Comparison of ENCODE assay signal across 20 cellular contexts in the genomic region with DNA sequence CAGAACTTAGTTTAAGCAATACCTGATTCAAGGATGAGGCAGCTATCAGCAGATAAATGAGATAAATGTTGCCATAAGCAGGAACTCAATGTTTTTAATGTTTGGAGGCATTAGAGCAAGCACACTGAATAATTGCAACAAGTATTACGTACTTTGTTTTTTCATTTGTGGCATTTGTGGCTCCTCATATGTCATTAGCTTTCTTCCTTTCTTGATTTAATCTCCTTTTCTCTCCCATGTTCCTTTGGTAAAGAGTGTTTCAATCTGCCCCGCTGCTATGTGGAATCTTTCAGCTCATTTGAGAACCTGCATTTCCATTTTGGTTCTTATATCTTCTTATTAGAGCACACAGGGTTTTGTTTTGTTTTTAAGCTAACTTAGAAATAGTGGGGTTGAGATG.
"Had no signal": no experiment of that assay in that cellular context is flagged by ENCODE, and none has a peak within 500 bp of the region (broad histone marks: within the 10 kb centered on the region; RNA-seq: fewer than 3 reads in every experiment).

No MANE protein-coding gene starts in this region.

- H3K36me3 ChIP-seq: adrenal gland, colonic mucosa, esophagus muscularis mucosa, spleen, upper lobe of left lung had no signal

- H3K27me3 ChIP-seq: adrenal gland, colonic mucosa, dorsolateral prefrontal cortex, esophagus muscularis mucosa, spleen, upper lobe of left lung had no signal

- H3K9me3 ChIP-seq: adrenal gland, colonic mucosa, esophagus muscularis mucosa, spleen, upper lobe of left lung had no signal

- H3K27ac Mint-ChIP-seq: activated T-helper 1 cell treated with anti-CD3 and anti-CD28 coated beads, Interleukin-12 subunit alpha, Interleukin-12 subunit beta, Interleukin-2, Interleukin-4 antibody, amounts not matched to agents 30 ng/mL and 10 ng/mL and 1 ng/mL, durations not matched to agents 14 hours and 24 hours and 36 hours; natural killer cell treated with Interleukin-12 subunit alpha and Interleukin-12 subunit beta and Interleukin-15 and Interleukin-18, amount 100 ng/mL, for 72 hours; progenitor cell of endocrine pancreas; WTC11 had no signal

- H3K4me3 Mint-ChIP-seq: activated naive CD8-positive, alpha-beta T cell; activated T-helper 1 cell treated with anti-CD3 and anti-CD28 coated beads, Interleukin-12 subunit alpha, Interleukin-12 subunit beta, Interleukin-2, Interleukin-4 antibody, amounts not matched to agents 30 ng/mL and 10 ng/mL and 1 ng/mL, durations not matched to agents 14 hours and 24 hours and 36 hours; central memory CD8-positive, alpha-beta T cell; natural killer cell treated with Interleukin-12 subunit alpha and Interleukin-12 subunit beta and Interleukin-15 and Interleukin-18, amount 100 ng/mL, for 72 hours; WTC11 had no signal

- H3K36me3 Mint-ChIP-seq: WTC11 had no signal

- H3K27me3 Mint-ChIP-seq: activated naive CD8-positive, alpha-beta T cell; central memory CD8-positive, alpha-beta T cell had no signal

- ATAC-seq: left ventricle myocardium superior; natural killer cell treated with Interleukin-12 subunit alpha and Interleukin-12 subunit beta and Interleukin-15 and Interleukin-18, amount 100 ng/mL, for 72 hours; WTC11 had no signal

- H3K27ac ChIP-seq: adrenal gland, colonic mucosa, dorsolateral prefrontal cortex, esophagus muscularis mucosa, upper lobe of left lung had no signal

- H3K9me3 Mint-ChIP-seq: activated T-helper 1 cell treated with anti-CD3 and anti-CD28 coated beads, Interleukin-12 subunit alpha, Interleukin-12 subunit beta, Interleukin-2, Interleukin-4 antibody, amounts not matched to agents 30 ng/mL and 10 ng/mL and 1 ng/mL, durations not matched to agents 14 hours and 24 hours and 36 hours; central memory CD8-positive, alpha-beta T cell; natural killer cell treated with Interleukin-12 subunit alpha and Interleukin-12 subunit beta and Interleukin-15 and Interleukin-18, amount 100 ng/mL, for 72 hours had no signal

- DNase-seq: activated naive CD4-positive, alpha-beta T cell; adrenal gland; colonic mucosa; dorsolateral prefrontal cortex; left ventricle myocardium superior; mammary epithelial cell; midbrain; spleen; stimulated activated CD4-positive, alpha-beta T cell treated with anti-CD3 and anti-CD28 coated beads, Interleukin-4, amount 100 ng/mL, for 1 hour; stimulated activated naive CD4-positive, alpha-beta T cell; SW 1271; T-helper 9 cell; upper lobe of left lung had no signal

- H3K4me3 ChIP-seq: adrenal gland, colonic mucosa, dorsolateral prefrontal cortex, esophagus muscularis mucosa, spleen, upper lobe of left lung had no signal

- H3K4me1 ChIP-seq: adrenal gland, colonic mucosa had no signal
